ENCODE assay signal across 8 cellular contexts in genomic region chr4:70687821-70688794, GRCh38. TPM values are rescaled to one million over a fixed set of nuclear protein-coding genes. Genes with fewer than 3 reads are reported as not detected.
A peak's percentile ranks its signal among the peaks of the same experiment; 100 is the strongest.
DNase-seq lines count a peak whose midpoint lies in the region; FAIRE-seq and TF ChIP-seq lines count a peak whose summit lies in the region.

A gene with protein sequence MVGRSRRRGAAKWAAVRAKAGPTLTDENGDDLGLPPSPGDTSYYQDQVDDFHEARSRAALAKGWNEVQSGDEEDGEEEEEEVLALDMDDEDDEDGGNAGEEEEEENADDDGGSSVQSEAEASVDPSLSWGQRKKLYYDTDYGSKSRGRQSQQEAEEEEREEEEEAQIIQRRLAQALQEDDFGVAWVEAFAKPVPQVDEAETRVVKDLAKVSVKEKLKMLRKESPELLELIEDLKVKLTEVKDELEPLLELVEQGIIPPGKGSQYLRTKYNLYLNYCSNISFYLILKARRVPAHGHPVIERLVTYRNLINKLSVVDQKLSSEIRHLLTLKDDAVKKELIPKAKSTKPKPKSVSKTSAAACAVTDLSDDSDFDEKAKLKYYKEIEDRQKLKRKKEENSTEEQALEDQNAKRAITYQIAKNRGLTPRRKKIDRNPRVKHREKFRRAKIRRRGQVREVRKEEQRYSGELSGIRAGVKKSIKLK (plus strand): TSS chr4:70688532. CDS start chr4:70688678, 146 bp downstream.

- H3K4me2 ChIP-seq in Loucy (ENCODE audit: low read depth, low read length, poor library complexity, severe bottlenecking): peak within 1 kb of the TSS; percentile 87

- no peak for TF ChIP-seq EP300 in stomach (IDR thresholded peaks at IDR 0.05)

- H3K4me3 Mint-ChIP-seq in nephron progenitor cell: peak within 1 kb of the TSS; percentile 99

- H3K4me3 ChIP-seq in Loucy (ENCODE audit: low read length, poor library complexity, severe bottlenecking) (peak within 1 kb of the TSS; percentile 90), fibroblast of the aortic adventitia (ENCODE audit: low read depth, low read length) (peak within 1 kb of the TSS; percentile 99), stomach (peak within 1 kb of the TSS; percentile 86 to 91 (median 88))

- H3K27ac Mint-ChIP-seq in nephron progenitor cell: peak within 1 kb of the TSS; percentile 100

- H3K9me3 Mint-ChIP-seq in nephron progenitor cell: no peaks in the 10 kb centered on the region

- TF ChIP-seq POLR2A in H54 (IDR thresholded peaks at IDR 0.05; ENCODE audit: low read depth, low read length): peak; percentile 76
- TF ChIP-seq POLR2A in stomach (IDR thresholded peaks at IDR 0.05): peak in 2 of 4 donors; percentile 8 to 30

- DNase-seq in H54 (ENCODE audit: insufficient read length, low spot score): peak; percentile 57
- peak; percentile 99 for DNase-seq in SHP77 (lab: John Stamatoyannopoulos, UW)
- DNase-seq in activated effector memory CD4-positive, alpha-beta T cell treated with anti-CD3 and anti-CD28 coated beads, Interleukin-2, amount 50 U/mL, for 16 hours: peak; percentile 97
- peak; percentile 100 for DNase-seq in fibroblast of the aortic adventitia (ENCODE audit: low read depth)
- peak; percentile 94 for DNase-seq in nephron progenitor cell
- DNase-seq in stomach: peak; percentile 95

- H3K27me3 ChIP-seq in Loucy (ENCODE audit: insufficient read depth, low read length, poor library complexity, severe bottlenecking) (no peaks in the 10 kb centered on the region), stomach (no peaks in the 10 kb centered on the region)

- peak within 1 kb of the TSS; percentile 97 for H2AFZ ChIP-seq in Loucy (ENCODE audit: low read length)

- WGBS in stomach, 5 donors: 0 to 1% (median 0%) methylated on average over 45 to 70 of the region's 70 CpGs

- peak; percentile 96 for TF ChIP-seq CTCF in Loucy (conservative IDR thresholded peaks at IDR 0.05; ENCODE audit: low read length)
- TF ChIP-seq CTCF in fibroblast of the aortic adventitia (IDR thresholded peaks at IDR 0.05; ENCODE audit: insufficient read depth, low read length): peak; percentile 95
- TF ChIP-seq CTCF in nephron progenitor cell (IDR thresholded peaks at IDR 0.05): peak; percentile 89
- TF ChIP-seq CTCF in stomach (IDR thresholded peaks at IDR 0.05): peak in 5 of 7 experiments; percentile 91 to 98 (median 93)

- peaks cover 34% of the 10 kb centered on the region for H3K36me3 Mint-ChIP-seq in nephron progenitor cell (ENCODE audit: low read depth)

- H3K27ac ChIP-seq in stomach: peak within 1 kb of the TSS; percentile 85 to 99 (median 95)

- H3K36me3 ChIP-seq in ES-I3 (ENCODE audit: insufficient read depth, low read length) (0 out of 2 replicates have a peak, but pooled peaks cover 4% of the 10 kb centered on the region), Loucy (ENCODE audit: insufficient read depth, low read length) (no peaks in the 10 kb centered on the region), stomach (peaks cover 0 to 19% (median 14%) of the 10 kb centered on the region in 4 donors)

- H3K27me3 Mint-ChIP-seq in nephron progenitor cell (ENCODE audit: low read depth, poor library complexity): peaks cover 15% of the 10 kb centered on the region

- H4K20me1 ChIP-seq in Loucy (ENCODE audit: insufficient read depth, low read length, poor library complexity, severe bottlenecking): peaks cover 23% of the 10 kb centered on the region

- peaks cover 45% of the 10 kb centered on the region for H3K79me2 ChIP-seq in Loucy (ENCODE audit: insufficient read depth, low read length)

- peaks cover 40% of the 10 kb centered on the region for H3K4me1 Mint-ChIP-seq in nephron progenitor cell

- FAIRE-seq in H54 (lab: Jason Lieb, UNC): peak; percentile 91

- H3K9ac ChIP-seq in ES-I3 (ENCODE audit: low read depth, low read length) (peak within 1 kb of the TSS; percentile 70), Loucy (ENCODE audit: low read depth, low read length, poor library complexity, severe bottlenecking) (peak within 1 kb of the TSS; percentile 90)

- H3K4me1 ChIP-seq in ES-I3 (ENCODE audit: insufficient read depth, low read length): peaks cover 2% of the 10 kb centered on the region; the same call in 1 of the 2 replicates
- H3K4me1 ChIP-seq in Loucy (ENCODE audit: insufficient read depth, low read length, poor library complexity, severe bottlenecking): peaks cover 29% of the 10 kb centered on the region
- peaks cover 30 to 45% (median 38%) of the 10 kb centered on the region in 4 donors for H3K4me1 ChIP-seq in stomach

- no peaks in the 10 kb centered on the region for H3K9me2 ChIP-seq in Loucy (replicated peaks; ENCODE audit: low read depth, low read length)

- H3K9me3 ChIP-seq in ES-I3 (ENCODE audit: control insufficient read depth, insufficient read depth, low read length) (no peaks in the 10 kb centered on the region), Loucy (ENCODE audit: insufficient read depth, low read depth, low read length) (no peaks in the 10 kb centered on the region), stomach (no peaks in the 10 kb centered on the region)

- H3F3A ChIP-seq in Loucy (ENCODE audit: low read depth): no peaks in the 10 kb centered on the region

- intact Hi-C loops in stomach (cut with DNase I; ENCODE audit: low total_unique reads): no loop called here

RNA-seq across cellular contexts. Expression of the gene that starts here (rescaled TPM):
- total RNA-seq in fibroblast of the aortic adventitia (ENCODE audit: low replicate concordance): 22.5 and 30.6 TPM in 2 replicates
- 10 to 100 TPM; 11.3 to 22.2 (median 17.5) TPM for total RNA-seq in stomach
- polyA plus RNA-seq in stomach: 10 to 100 TPM; 16.3 to 20.7 (median 19.5) TPM

Comparison
In these comparisons a context has a peak if more than half of its experiments do, and no peak if none do; other contexts are left out.
1. Peak in every context shown above with its lines: DNase-seq, H3K4me3 ChIP-seq and H3K27ac ChIP-seq.